ENCODE assay signal across 22 cellular contexts in genomic region chr7:73968511-73968910, GRCh38. TPM values are rescaled to one million over a fixed set of nuclear protein-coding genes. Genes with fewer than 3 reads are reported as not detected.
DNase-seq lines count a peak whose midpoint lies in the region; ATAC-seq and TF ChIP-seq lines count a peak whose summit lies in the region.
"Had no signal": no experiment of that assay in that cellular context is flagged by ENCODE, and none has a peak within 500 bp of the region (broad histone marks: within the 10 kb centered on the region; RNA-seq: fewer than 3 reads in every experiment).

No MANE protein-coding gene starts in this region.

- peak; percentile 15 for DNase-seq in activated CD8-positive, alpha-beta memory T cell treated with anti-CD3 and anti-CD28 coated beads, Interleukin-2, amount 50 U/mL, for 48 hours
- no peak for DNase-seq in activated CD8-positive, alpha-beta memory T cell treated with anti-CD3 and anti-CD28 coated beads, Interleukin-2, amount 10 ng/mL, durations not matched to agents 7 days and 5 days
- DNase-seq in ascending aorta (ENCODE audit: low spot score in 2 of 2) (peak in 1 of 2 donors; percentile 73), osteoblast (ENCODE audit: insufficient read length, low spot score, missing footprints) (peak; percentile 27), HCEC 1CT (no peak), NCI-H187 treated with DMSO at 0.1 percent for 48 hours (lab: John Stamatoyannopoulos, UW) (no peak), NCI-H1694 (lab: John Stamatoyannopoulos, UW) (no peak)
- DNase-seq in natural killer cell treated with Interleukin-12 subunit alpha and Interleukin-12 subunit beta and Interleukin-15 and Interleukin-18, amount 100 ng/mL, for 72 hours (ENCODE audit: low spot score): no peak
- DNase-seq: 8988T; BE2C; Caco-2; CD4-positive, CD25-positive, alpha-beta regulatory T cell; GF-D8; NCI-H1436 treated with DMSO at 0.1 percent for 48 hours; NCI-H2081; NCI-H446 treated with DMSO at 0.1 percent for 48 hours; NCI-H748 treated with DMSO at 0.1 percent for 48 hours; NK-92 treated with Interleukin-12 subunit alpha and Interleukin-12 subunit beta, amount 100 ng/mL, for 24 hours; SHP77 had no signal

- H3K79me2 ChIP-seq in osteoblast (ENCODE audit: insufficient read depth, low read length): no peaks in the 10 kb centered on the region

- CTCF ChIA-PET in activated CD8-positive, alpha-beta memory T cell treated with anti-CD3 and anti-CD28 coated beads, Interleukin-2, amount 10 ng/mL, durations not matched to agents 7 days and 5 days (lab: Charles Lee): no interaction called here

- H3K4me1 Mint-ChIP-seq in activated CD8-positive, alpha-beta memory T cell treated with anti-CD3 and anti-CD28 coated beads, Interleukin-2, amount 10 ng/mL, durations not matched to agents 7 days and 5 days: peaks cover 8% of the 10 kb centered on the region
- H3K4me1 Mint-ChIP-seq in natural killer cell treated with Interleukin-12 subunit alpha and Interleukin-12 subunit beta and Interleukin-15 and Interleukin-18, amount 100 ng/mL, for 72 hours (ENCODE audit: low read depth in 2 of 2): peaks cover 0 to 3% of the 10 kb centered on the region in 2 donors
- H3K4me1 Mint-ChIP-seq: CD4-positive, CD25-positive, alpha-beta regulatory T cell had no signal

- peaks cover 0 to 10% of the 10 kb centered on the region in 2 donors for H3K9me3 ChIP-seq in ascending aorta
- H3K9me3 ChIP-seq in osteoblast (ENCODE audit: low read depth, low read length): no peaks in the 10 kb centered on the region
- H3K9me3 ChIP-seq: BE2C had no signal

- H3K9me3 Mint-ChIP-seq in activated CD8-positive, alpha-beta memory T cell treated with anti-CD3 and anti-CD28 coated beads, Interleukin-2, amount 10 ng/mL, durations not matched to agents 7 days and 5 days (ENCODE audit: low read depth): peaks cover 5% of the 10 kb centered on the region
- peaks cover 9% of the 10 kb centered on the region for H3K9me3 Mint-ChIP-seq in natural killer cell treated with Interleukin-12 subunit alpha and Interleukin-12 subunit beta and Interleukin-15 and Interleukin-18, amount 100 ng/mL, for 72 hours

- no peaks in the 10 kb centered on the region for H3K27me3 ChIP-seq in ascending aorta
- no peaks in the 10 kb centered on the region for H3K27me3 ChIP-seq in osteoblast (ENCODE audit: insufficient read depth, low read length)
- H3K27me3 ChIP-seq: BE2C had no signal

- H4K20me1 ChIP-seq in osteoblast (ENCODE audit: insufficient read depth, low read length): no peaks in the 10 kb centered on the region

- no peaks in the 10 kb centered on the region for H3K36me3 Mint-ChIP-seq in activated CD8-positive, alpha-beta memory T cell treated with anti-CD3 and anti-CD28 coated beads, Interleukin-2, amount 10 ng/mL, durations not matched to agents 7 days and 5 days
- peaks cover 10% of the 10 kb centered on the region for H3K36me3 Mint-ChIP-seq in natural killer cell treated with Interleukin-12 subunit alpha and Interleukin-12 subunit beta and Interleukin-15 and Interleukin-18, amount 100 ng/mL, for 72 hours
- H3K36me3 Mint-ChIP-seq: CD4-positive, CD25-positive, alpha-beta regulatory T cell had no signal

- no peak for ATAC-seq in activated CD8-positive, alpha-beta memory T cell treated with anti-CD3 and anti-CD28 coated beads, Interleukin-2, amount 10 ng/mL, durations not matched to agents 7 days and 5 days
- ATAC-seq in natural killer cell treated with Interleukin-12 subunit alpha and Interleukin-12 subunit beta and Interleukin-15 and Interleukin-18, amount 100 ng/mL, for 72 hours: no peak
- ATAC-seq: GM23338, HCT116 had no signal

- H2AFZ ChIP-seq in osteoblast (ENCODE audit: low read length): no peak overlapping the region
- H2AFZ ChIP-seq: GM23338 had no signal

- H3K27ac ChIP-seq in ascending aorta (peak overlapping the region; percentile 57 to 70), osteoblast (ENCODE audit: low read depth, low read length) (no peak overlapping the region)
- H3K27ac ChIP-seq: SK-N-MC had no signal

- TF ChIP-seq CTCF in ascending aorta (IDR thresholded peaks at IDR 0.05) (no peak), osteoblast (IDR thresholded peaks at IDR 0.05; ENCODE audit: extremely low read depth, low read depth, low read length) (no peak)

- H3K4me3 ChIP-seq in ascending aorta: no peak overlapping the region
- no peak overlapping the region for H3K4me3 ChIP-seq in osteoblast (ENCODE audit: insufficient read depth, low read length)
- H3K4me3 ChIP-seq: GM23338, SK-N-MC had no signal

- no peak overlapping the region for H3K27ac Mint-ChIP-seq in activated CD8-positive, alpha-beta memory T cell treated with anti-CD3 and anti-CD28 coated beads, Interleukin-2, amount 10 ng/mL, durations not matched to agents 7 days and 5 days
- no peak overlapping the region for H3K27ac Mint-ChIP-seq in natural killer cell treated with Interleukin-12 subunit alpha and Interleukin-12 subunit beta and Interleukin-15 and Interleukin-18, amount 100 ng/mL, for 72 hours
- H3K27ac Mint-ChIP-seq: CD4-positive, CD25-positive, alpha-beta regulatory T cell; GM23338 had no signal

- peaks cover 9 to 28% of the 10 kb centered on the region in 2 donors for H3K4me1 ChIP-seq in ascending aorta
- H3K4me1 ChIP-seq in osteoblast (ENCODE audit: insufficient read depth, low read length): no peaks in the 10 kb centered on the region
- H3K4me1 ChIP-seq: BE2C, Caco-2 had no signal

- intact Hi-C loops in ascending aorta (cut with DNase I): no loop called here

- no peaks in the 10 kb centered on the region for H3K27me3 Mint-ChIP-seq in activated CD8-positive, alpha-beta memory T cell treated with anti-CD3 and anti-CD28 coated beads, Interleukin-2, amount 10 ng/mL, durations not matched to agents 7 days and 5 days
- H3K27me3 Mint-ChIP-seq in natural killer cell treated with Interleukin-12 subunit alpha and Interleukin-12 subunit beta and Interleukin-15 and Interleukin-18, amount 100 ng/mL, for 72 hours: peaks cover 0 to 5% of the 10 kb centered on the region in 2 donors
- H3K27me3 Mint-ChIP-seq: CD4-positive, CD25-positive, alpha-beta regulatory T cell had no signal

- H3K4me3 Mint-ChIP-seq in activated CD8-positive, alpha-beta memory T cell treated with anti-CD3 and anti-CD28 coated beads, Interleukin-2, amount 10 ng/mL, durations not matched to agents 7 days and 5 days: no peak overlapping the region
- no peak overlapping the region for H3K4me3 Mint-ChIP-seq in natural killer cell treated with Interleukin-12 subunit alpha and Interleukin-12 subunit beta and Interleukin-15 and Interleukin-18, amount 100 ng/mL, for 72 hours
- H3K4me3 Mint-ChIP-seq: CD4-positive, CD25-positive, alpha-beta regulatory T cell; GM23338 had no signal

- H3K36me3 ChIP-seq in ascending aorta: no peaks in the 10 kb centered on the region
- no peaks in the 10 kb centered on the region for H3K36me3 ChIP-seq in osteoblast (ENCODE audit: insufficient read depth, low read length)
- H3K36me3 ChIP-seq: BE2C had no signal

- no peak overlapping the region for H3K4me2 ChIP-seq in osteoblast (ENCODE audit: insufficient read depth, low read length)
- H3K4me2 ChIP-seq: GM23338 had no signal

RNA-seq across cellular contexts. Expression of gene ELN, which starts 59.5 kb away (rescaled TPM):
- total RNA-seq in activated CD8-positive, alpha-beta memory T cell treated with anti-CD3 and anti-CD28 coated beads, Interleukin-2, amount 10 ng/mL, durations not matched to agents 7 days and 5 days: not detected
- total RNA-seq in ascending aorta: 395 TPM
- 69.1 and 113 TPM in 2 replicates for total RNA-seq in osteoblast
- total RNA-seq in natural killer cell treated with Interleukin-12 subunit alpha and Interleukin-12 subunit beta and Interleukin-15 and Interleukin-18, amount 100 ng/mL, for 72 hours: under 1 TPM in 1 of 2 donors, not detected in 1; 0.10 TPM
- total RNA-seq: Caco-2 had no signal

Comparison
In these comparisons a context has a peak if more than half of its experiments do, and no peak if none do; other contexts are left out.
1. DNase-seq: peak in activated CD8-positive, alpha-beta memory T cell treated with anti-CD3 and anti-CD28 coated beads, Interleukin-2, amount 50 U/mL, for 48 hours (single experiment) and osteoblast (single experiment); none in activated CD8-positive, alpha-beta memory T cell treated with anti-CD3 and anti-CD28 coated beads, Interleukin-2, amount 10 ng/mL, durations not matched to agents 7 days and 5 days (single experiment), HCEC 1CT (single experiment), NCI-H187 treated with DMSO at 0.1 percent for 48 hours (single experiment), NCI-H1694 (single experiment) and natural killer cell treated with Interleukin-12 subunit alpha and Interleukin-12 subunit beta and Interleukin-15 and Interleukin-18, amount 100 ng/mL, for 72 hours (single experiment).
2. RNA of gene ELN, which starts 59.5 kb away (total RNA-seq): 395 TPM in ascending aorta (single experiment) and 69.1 to 113 TPM in osteoblast; 0.10 TPM in natural killer cell treated with Interleukin-12 subunit alpha and Interleukin-12 subunit beta and Interleukin-15 and Interleukin-18, amount 100 ng/mL, for 72 hours and not detected in activated CD8-positive, alpha-beta memory T cell treated with anti-CD3 and anti-CD28 coated beads, Interleukin-2, amount 10 ng/mL, durations not matched to agents 7 days and 5 days; every median in the first group is over 10 times any median in the second.